ENCODE assay signal across 1 cellular context in the genomic region with DNA sequence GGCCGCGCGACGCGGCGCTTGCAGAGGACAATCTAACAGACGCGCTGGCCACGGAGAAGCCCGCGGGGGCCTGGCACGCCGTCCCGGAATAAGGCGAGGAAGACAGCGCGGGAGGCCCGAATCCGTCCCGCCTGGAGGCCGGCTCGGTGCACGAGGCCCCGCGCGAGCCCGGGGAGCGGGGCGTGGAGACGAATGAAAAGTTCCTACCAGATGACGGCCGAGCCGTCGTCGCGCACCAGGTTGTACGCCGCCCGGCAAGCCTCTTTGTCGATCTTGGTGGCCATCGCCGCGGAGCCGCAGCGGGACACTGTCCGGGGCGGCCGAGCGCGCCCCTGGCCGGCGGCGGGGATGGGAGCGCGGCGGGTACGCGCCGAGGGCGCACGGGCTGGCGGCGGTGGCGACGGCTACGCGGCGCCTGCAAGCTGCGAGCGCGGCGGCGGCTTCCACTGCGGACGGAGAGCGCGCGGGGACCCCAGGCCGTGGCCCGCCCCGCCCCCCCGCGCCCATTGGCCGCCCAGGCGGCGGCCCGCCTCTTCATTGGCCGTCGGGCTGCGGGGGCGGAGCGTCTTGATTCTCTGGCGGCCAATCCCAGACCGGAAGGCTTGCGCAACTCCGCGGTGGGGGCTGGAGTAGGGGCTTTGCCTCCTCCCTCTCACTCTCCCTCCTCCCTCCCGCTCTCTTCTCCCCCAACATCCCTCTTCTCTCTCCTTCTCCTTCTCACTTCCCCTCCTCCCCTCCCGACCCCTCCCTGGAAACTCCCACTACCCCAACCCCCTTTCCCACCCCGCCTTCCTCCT.
TF ChIP-seq lines count a peak whose summit lies in the region.

A gene with protein sequence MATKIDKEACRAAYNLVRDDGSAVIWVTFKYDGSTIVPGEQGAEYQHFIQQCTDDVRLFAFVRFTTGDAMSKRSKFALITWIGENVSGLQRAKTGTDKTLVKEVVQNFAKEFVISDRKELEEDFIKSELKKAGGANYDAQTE (minus strand): TSS at position 448 of the 797 bp plus-strand sequence. CDS start 164 bp downstream, at position 284.

TF ChIP-seq in HepG2, 621 proteins besides CTCF, POLR2A, EP300 and RAD21 (continued from another document and continues in another):
- TF ChIP-seq SMAD9 (CRISPR knock-in tag; IDR thresholded peaks at IDR 0.05) (no peak), CEBPZ (IDR thresholded peaks at IDR 0.05; ENCODE audit: low read length) (no peak), CHD2 (IDR thresholded peaks at IDR 0.05; ENCODE audit: low read depth, low read length) (no peak), ZNF3 (CRISPR knock-in tag; IDR thresholded peaks at IDR 0.05) (no peak), ZNF615 (CRISPR knock-in tag; IDR thresholded peaks at IDR 0.05; ENCODE audit: borderline replicate concordance) (no peak), ZNF317 (CRISPR knock-in tag; IDR thresholded peaks at IDR 0.05) (no peak), MED13 (CRISPR knock-in tag; IDR thresholded peaks at IDR 0.05) (no peak), SMAD3 (CRISPR knock-in tag; IDR thresholded peaks at IDR 0.05) (no peak), ZNF292 (CRISPR knock-in tag; IDR thresholded peaks at IDR 0.05; ENCODE audit: borderline replicate concordance, low read depth) (no peak), ZFP36L1 (CRISPR knock-in tag; IDR thresholded peaks at IDR 0.05) (no peak), ELF4 (CRISPR knock-in tag; IDR thresholded peaks at IDR 0.05; ENCODE audit: borderline replicate concordance) (no peak), ZNF512 (CRISPR knock-in tag; IDR thresholded peaks at IDR 0.05) (no peak), DR1 (CRISPR knock-in tag; IDR thresholded peaks at IDR 0.05) (no peak), MEIS2 (CRISPR knock-in tag; IDR thresholded peaks at IDR 0.05) (0 out of 2 replicates have a peak, but pooled peaks have one; percentile 84), ZSCAN9 (CRISPR knock-in tag; IDR thresholded peaks at IDR 0.05; ENCODE audit: borderline replicate concordance) (no peak), ZNF30 (CRISPR knock-in tag; IDR thresholded peaks at IDR 0.05) (no peak), ZNF121 (CRISPR knock-in tag; IDR thresholded peaks at IDR 0.05) (no peak), ZBTB8A (CRISPR knock-in tag; IDR thresholded peaks at IDR 0.05; ENCODE audit: borderline replicate concordance, low read depth) (no peak), ZNF570 (CRISPR knock-in tag; IDR thresholded peaks at IDR 0.05; ENCODE audit: borderline replicate concordance) (no peak), ZHX2 (IDR thresholded peaks at IDR 0.05; ENCODE audit: low read depth) (no peak), ZHX2 (CRISPR knock-in tag; IDR thresholded peaks at IDR 0.05; ENCODE audit: borderline replicate concordance) (peak; percentile 84; the same call in 1 of the 2 replicates), ZMYM3 (CRISPR knock-in tag; IDR thresholded peaks at IDR 0.05) (no peak), TBX2 (CRISPR knock-in tag; IDR thresholded peaks at IDR 0.05; ENCODE audit: borderline replicate concordance) (no peak), SNAPC2 (CRISPR knock-in tag; IDR thresholded peaks at IDR 0.05) (no peak), ZNF782 (CRISPR knock-in tag; IDR thresholded peaks at IDR 0.05; ENCODE audit: borderline replicate concordance) (no peak), ZNF775 (CRISPR knock-in tag; IDR thresholded peaks at IDR 0.05; ENCODE audit: borderline replicate concordance) (peak; percentile 91; the same call in 1 of the 2 replicates), IKZF4 (CRISPR knock-in tag; IDR thresholded peaks at IDR 0.05; ENCODE audit: borderline replicate concordance, low read depth, not compliant biosample characterization) (no peak), MAF1 (CRISPR knock-in tag; IDR thresholded peaks at IDR 0.05; ENCODE audit: borderline replicate concordance) (no peak)
- TF ChIP-seq, protein P1, sequence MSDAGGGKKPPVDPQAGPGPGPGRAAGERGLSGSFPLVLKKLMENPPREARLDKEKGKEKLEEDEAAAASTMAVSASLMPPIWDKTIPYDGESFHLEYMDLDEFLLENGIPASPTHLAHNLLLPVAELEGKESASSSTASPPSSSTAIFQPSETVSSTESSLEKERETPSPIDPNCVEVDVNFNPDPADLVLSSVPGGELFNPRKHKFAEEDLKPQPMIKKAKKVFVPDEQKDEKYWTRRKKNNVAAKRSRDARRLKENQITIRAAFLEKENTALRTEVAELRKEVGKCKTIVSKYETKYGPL (CRISPR knock-in tag; IDR thresholded peaks at IDR 0.05), result peak; percentile 21; the same call in 1 of the 2 replicates
- TF ChIP-seq, protein P2, sequence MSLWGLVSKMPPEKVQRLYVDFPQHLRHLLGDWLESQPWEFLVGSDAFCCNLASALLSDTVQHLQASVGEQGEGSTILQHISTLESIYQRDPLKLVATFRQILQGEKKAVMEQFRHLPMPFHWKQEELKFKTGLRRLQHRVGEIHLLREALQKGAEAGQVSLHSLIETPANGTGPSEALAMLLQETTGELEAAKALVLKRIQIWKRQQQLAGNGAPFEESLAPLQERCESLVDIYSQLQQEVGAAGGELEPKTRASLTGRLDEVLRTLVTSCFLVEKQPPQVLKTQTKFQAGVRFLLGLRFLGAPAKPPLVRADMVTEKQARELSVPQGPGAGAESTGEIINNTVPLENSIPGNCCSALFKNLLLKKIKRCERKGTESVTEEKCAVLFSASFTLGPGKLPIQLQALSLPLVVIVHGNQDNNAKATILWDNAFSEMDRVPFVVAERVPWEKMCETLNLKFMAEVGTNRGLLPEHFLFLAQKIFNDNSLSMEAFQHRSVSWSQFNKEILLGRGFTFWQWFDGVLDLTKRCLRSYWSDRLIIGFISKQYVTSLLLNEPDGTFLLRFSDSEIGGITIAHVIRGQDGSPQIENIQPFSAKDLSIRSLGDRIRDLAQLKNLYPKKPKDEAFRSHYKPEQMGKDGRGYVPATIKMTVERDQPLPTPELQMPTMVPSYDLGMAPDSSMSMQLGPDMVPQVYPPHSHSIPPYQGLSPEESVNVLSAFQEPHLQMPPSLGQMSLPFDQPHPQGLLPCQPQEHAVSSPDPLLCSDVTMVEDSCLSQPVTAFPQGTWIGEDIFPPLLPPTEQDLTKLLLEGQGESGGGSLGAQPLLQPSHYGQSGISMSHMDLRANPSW (CRISPR knock-in tag; IDR thresholded peaks at IDR 0.05; ENCODE audit: borderline replicate concordance), result no peak
- TF ChIP-seq, protein P3, sequence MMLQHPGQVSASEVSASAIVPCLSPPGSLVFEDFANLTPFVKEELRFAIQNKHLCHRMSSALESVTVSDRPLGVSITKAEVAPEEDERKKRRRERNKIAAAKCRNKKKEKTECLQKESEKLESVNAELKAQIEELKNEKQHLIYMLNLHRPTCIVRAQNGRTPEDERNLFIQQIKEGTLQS (CRISPR knock-in tag; IDR thresholded peaks at IDR 0.05), result 0 out of 2 replicates have a peak, but pooled peaks have one; percentile 11
- TF ChIP-seq, protein P4, sequence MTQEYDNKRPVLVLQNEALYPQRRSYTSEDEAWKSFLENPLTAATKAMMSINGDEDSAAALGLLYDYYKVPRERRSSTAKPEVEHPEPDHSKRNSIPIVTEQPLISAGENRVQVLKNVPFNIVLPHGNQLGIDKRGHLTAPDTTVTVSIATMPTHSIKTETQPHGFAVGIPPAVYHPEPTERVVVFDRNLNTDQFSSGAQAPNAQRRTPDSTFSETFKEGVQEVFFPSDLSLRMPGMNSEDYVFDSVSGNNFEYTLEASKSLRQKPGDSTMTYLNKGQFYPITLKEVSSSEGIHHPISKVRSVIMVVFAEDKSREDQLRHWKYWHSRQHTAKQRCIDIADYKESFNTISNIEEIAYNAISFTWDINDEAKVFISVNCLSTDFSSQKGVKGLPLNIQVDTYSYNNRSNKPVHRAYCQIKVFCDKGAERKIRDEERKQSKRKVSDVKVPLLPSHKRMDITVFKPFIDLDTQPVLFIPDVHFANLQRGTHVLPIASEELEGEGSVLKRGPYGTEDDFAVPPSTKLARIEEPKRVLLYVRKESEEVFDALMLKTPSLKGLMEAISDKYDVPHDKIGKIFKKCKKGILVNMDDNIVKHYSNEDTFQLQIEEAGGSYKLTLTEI (CRISPR knock-in tag; conservative IDR thresholded peaks at IDR 0.05), result no peak
- TF ChIP-seq, protein P5, sequence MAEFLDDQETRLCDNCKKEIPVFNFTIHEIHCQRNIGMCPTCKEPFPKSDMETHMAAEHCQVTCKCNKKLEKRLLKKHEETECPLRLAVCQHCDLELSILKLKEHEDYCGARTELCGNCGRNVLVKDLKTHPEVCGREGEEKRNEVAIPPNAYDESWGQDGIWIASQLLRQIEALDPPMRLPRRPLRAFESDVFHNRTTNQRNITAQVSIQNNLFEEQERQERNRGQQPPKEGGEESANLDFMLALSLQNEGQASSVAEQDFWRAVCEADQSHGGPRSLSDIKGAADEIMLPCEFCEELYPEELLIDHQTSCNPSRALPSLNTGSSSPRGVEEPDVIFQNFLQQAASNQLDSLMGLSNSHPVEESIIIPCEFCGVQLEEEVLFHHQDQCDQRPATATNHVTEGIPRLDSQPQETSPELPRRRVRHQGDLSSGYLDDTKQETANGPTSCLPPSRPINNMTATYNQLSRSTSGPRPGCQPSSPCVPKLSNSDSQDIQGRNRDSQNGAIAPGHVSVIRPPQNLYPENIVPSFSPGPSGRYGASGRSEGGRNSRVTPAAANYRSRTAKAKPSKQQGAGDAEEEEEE (CRISPR knock-in tag; IDR thresholded peaks at IDR 0.05; ENCODE audit: borderline replicate concordance), result no peak
